In genomic region chr16:19168173-19169080, GRCh38 we compare ENCODE assay signal across 9 cellular contexts. TPM values are rescaled to one million over a fixed set of nuclear protein-coding genes. Genes with fewer than 3 reads are reported as not detected.
DNase-seq lines count a peak whose midpoint lies in the region; ATAC-seq and TF ChIP-seq lines count a peak whose summit lies in the region.
"Had no signal": no experiment of that assay in that cellular context is flagged by ENCODE, and none has a peak within 500 bp of the region (broad histone marks: within the 10 kb centered on the region; RNA-seq: fewer than 3 reads in every experiment).

TSS of gene SYT17 (plus strand) at chr16:19168240. CDS start at chr16:19168647, 407 bp downstream.

- no peaks in the 10 kb centered on the region for H3K9me2 ChIP-seq in OCI-LY7 (ENCODE audit: insufficient read depth, low read length)

- TF ChIP-seq CTCF in OCI-LY7 (conservative IDR thresholded peaks at IDR 0.05; ENCODE audit: low read length) (no peak), esophagus squamous epithelium (IDR thresholded peaks at IDR 0.05) (no peak)

- peaks cover 16% of the 10 kb centered on the region for H3K27me3 Mint-ChIP-seq in activated T-cell treated with anti-CD3 and anti-CD28 coated beads, Interleukin-2, amount 50 U/mL, for 72 hours (ENCODE audit: low read depth)

- no peak within 1 kb of the TSS for H3K4me3 ChIP-seq in OCI-LY7 (ENCODE audit: low read depth, low read length, poor library complexity, severe bottlenecking)
- peak within 1 kb of the TSS; percentile 53 to 78 (median 66) for H3K4me3 ChIP-seq in esophagus squamous epithelium
- peak within 1 kb of the TSS; percentile 68 for H3K4me3 ChIP-seq in neuron (ENCODE audit: low read length)

- DNase-seq in DMS 273 (lab: John Stamatoyannopoulos, UW; ENCODE audit: unreplicated experiment) (peak; percentile 91), DMS 273 treated with DMSO at 0.1 percent for 48 hours (lab: John Stamatoyannopoulos, UW) (no peak), OCI-LY7 (ENCODE audit: low spot score) (no peak), esophagus squamous epithelium (lab: John Stamatoyannopoulos, UW) (no peak), DMS114 treated with DMSO at 0.1 percent for 48 hours (lab: John Stamatoyannopoulos, UW; ENCODE audit: unreplicated experiment) (no peak), cerebellar nuclear complex (lab: John Stamatoyannopoulos, UW) (no peak)
- DNase-seq in activated T-cell treated with anti-CD3 and anti-CD28 coated beads, Interleukin-2, amount 50 U/mL, for 72 hours: no peak

- no peak for ATAC-seq in activated T-cell treated with anti-CD3 and anti-CD28 coated beads, Interleukin-2, amount 50 U/mL, for 72 hours (replicated peaks in 1 of 2)

- intact Hi-C loops in OCI-LY7 (cut with micrococcal nuclease; ENCODE audit: unreplicated experiment) (loop anchor here (5.0 kb wide), 1 partner anchor 209 kb away; no protein-coding TSS in a partner anchor), esophagus squamous epithelium (cut with DNase I) (loop anchor here (5.0 kb wide), 1 partner anchor 76 kb away; no protein-coding TSS in a partner anchor)

- POLR2A ChIA-PET in OCI-LY7 (lab: Charles Lee): no interaction called here

- H3K79me2 ChIP-seq in OCI-LY7 (ENCODE audit: insufficient read depth, low read depth, low read length): no peaks in the 10 kb centered on the region

- WGBS in esophagus squamous epithelium, 2 donors: 0% methylated on average over 4 of the region's 86 CpGs; no CpG with 5 or more reads in 1 of the 2 donors

- peaks cover 0 to 2% of the 10 kb centered on the region in 2 donors for H3K36me3 Mint-ChIP-seq in activated T-cell treated with anti-CD3 and anti-CD28 coated beads, Interleukin-2, amount 50 U/mL, for 72 hours (ENCODE audit: insufficient read depth in 2 of 2)

- no peak within 1 kb of the TSS for H3K27ac Mint-ChIP-seq in activated T-cell treated with anti-CD3 and anti-CD28 coated beads, Interleukin-2, amount 50 U/mL, for 72 hours

- no TSS peak for BruUV-seq in OCI-LY7 (replicated peaks; lab: Mats Ljungman, UMichigan)

- no peak within 1 kb of the TSS for H2AFZ ChIP-seq in OCI-LY7 (ENCODE audit: low read length)
- peak within 1 kb of the TSS; percentile 82 for H2AFZ ChIP-seq in neuron (ENCODE audit: low read depth, low read length)

- peaks cover under 1 to 2% of the 10 kb centered on the region in 2 donors for H3K9me3 Mint-ChIP-seq in activated T-cell treated with anti-CD3 and anti-CD28 coated beads, Interleukin-2, amount 50 U/mL, for 72 hours

- H3K4me1 Mint-ChIP-seq in activated T-cell treated with anti-CD3 and anti-CD28 coated beads, Interleukin-2, amount 50 U/mL, for 72 hours (ENCODE audit: low read depth): no peaks in the 10 kb centered on the region

- TF ChIP-seq POLR2A in esophagus squamous epithelium (IDR thresholded peaks at IDR 0.05): no peak

- H3K4me1 ChIP-seq in OCI-LY7 (ENCODE audit: insufficient read depth, low read length, poor library complexity, severe bottlenecking) (no peaks in the 10 kb centered on the region), esophagus squamous epithelium (peaks cover 17 to 31% (median 17%) of the 10 kb centered on the region in 3 donors), neuron (ENCODE audit: insufficient read depth, low read length) (peaks cover 9% of the 10 kb centered on the region)

- no peaks in the 10 kb centered on the region for H3K36me3 ChIP-seq in OCI-LY7 (ENCODE audit: insufficient read depth, low read length)
- no peaks in the 10 kb centered on the region for H3K36me3 ChIP-seq in esophagus squamous epithelium
- H3K36me3 ChIP-seq in neuron (ENCODE audit: insufficient read depth, low read length): no peaks in the 10 kb centered on the region

- CTCF ChIA-PET in OCI-LY7 (lab: Charles Lee; ENCODE audit: unreplicated experiment): no interaction called here

- peak within 1 kb of the TSS in 1 of 2 donors; percentile 43 for H3K4me3 Mint-ChIP-seq in activated T-cell treated with anti-CD3 and anti-CD28 coated beads, Interleukin-2, amount 50 U/mL, for 72 hours

- H3K27me3 ChIP-seq in esophagus squamous epithelium (peaks cover 0 to 31% (median 0%) of the 10 kb centered on the region in 4 donors), neuron (ENCODE audit: insufficient read depth, low read length) (peaks cover 4% of the 10 kb centered on the region)

- H3K4me2 ChIP-seq in OCI-LY7 (ENCODE audit: low read length): peak within 1 kb of the TSS; percentile 30; the same call in 1 of the 2 replicates

- H3K27ac ChIP-seq in OCI-LY7 (ENCODE audit: low read depth, low read length, poor library complexity, severe bottlenecking): no peak within 1 kb of the TSS
- H3K27ac ChIP-seq in esophagus squamous epithelium: peak within 1 kb of the TSS; percentile 46 to 72 (median 66)
- H3K27ac ChIP-seq: 22Rv1 had no signal

- H4K20me1 ChIP-seq in OCI-LY7 (ENCODE audit: insufficient read depth, low read length): no peaks in the 10 kb centered on the region

- no peaks in the 10 kb centered on the region; the same call in 1 of the 2 replicates for H3K9me3 ChIP-seq in OCI-LY7 (ENCODE audit: low read length)
- H3K9me3 ChIP-seq in esophagus squamous epithelium: peaks cover 0 to under 1% (median 0%) of the 10 kb centered on the region in 3 donors
- peaks cover under 1% of the 10 kb centered on the region for H3K9me3 ChIP-seq in neuron (ENCODE audit: low read length)

RNA-seq across cellular contexts. Expression of gene SYT17, which starts in this region (rescaled TPM):
- total RNA-seq in OCI-LY7 (2014; rRNA removed; shearing (Covaris generic)): 7.1 and 10.3 TPM in 2 replicates
- total RNA-seq in OCI-LY7 (2022): 6.0 and 6.2 TPM in 2 replicates
- 1 to 10 TPM in 3 of 4 donors, under 1 TPM in 1; 0.88 to 7.6 (median 4.7) TPM for total RNA-seq in esophagus squamous epithelium
- under 1 TPM; 0.36 to 0.39 TPM for total RNA-seq in activated T-cell treated with anti-CD3 and anti-CD28 coated beads, Interleukin-2, amount 50 U/mL, for 72 hours
